In genomic region chr9:87498046-87498815, GRCh38 we compare ENCODE assay signal across 8 cellular contexts. TPM values are rescaled to one million over a fixed set of nuclear protein-coding genes. Genes with fewer than 3 reads are reported as not detected.
A peak's percentile ranks its signal among the peaks of the same experiment; 100 is the strongest.
DNase-seq lines count a peak whose midpoint lies in the region; ATAC-seq, FAIRE-seq and TF ChIP-seq lines count a peak whose summit lies in the region.

No MANE protein-coding gene starts in this region.

- intact Hi-C loops in activated B cell treated with CpG ODN at 0.5 μM for 24 hours (cut with micrococcal nuclease) = no loop called here

- peak overlapping the region; percentile 87 for H3K27ac ChIP-seq in neural cell (ENCODE audit: low read length)

- H3K4me3 ChIP-seq in AG04449 (ENCODE audit: low read depth, low read length) = peak overlapping the region; percentile 36
- peak overlapping the region; percentile 51 to 59 for H3K4me3 ChIP-seq in foreskin fibroblast (ENCODE audit: low read depth in 1 of 2, low read length in 2 of 2)
- peak overlapping the region; percentile 97 for H3K4me3 ChIP-seq in neural cell (ENCODE audit: low read length)

- CTCF ChIA-PET in AG04449 (lab: Yijun Ruan, JAX) = interaction anchor here (0.7 kb wide), 1 partner anchor 160 kb away, joined by 3 read pairs; no protein-coding TSS in a partner anchor
- CTCF ChIA-PET in activated B cell treated with CpG ODN at 0.5 μM for 24 hours (lab: Charles Lee) = no interaction called here

- H3K4me2 ChIP-seq in neural cell (ENCODE audit: low read length) = peak overlapping the region; percentile 99

- no peaks in the 10 kb centered on the region for H3K36me3 Mint-ChIP-seq in activated B cell treated with CpG ODN at 0.5 μM for 24 hours (ENCODE audit: low read depth)

- H3K27me3 ChIP-seq in neural cell (ENCODE audit: insufficient read depth, low read depth, low read length) = no peaks in the 10 kb centered on the region

- peak; percentile 29 for ATAC-seq in HG03354 (IDR thresholded peaks at IDR 0.05; ENCODE audit: poor library complexity, severe bottlenecking, unreplicated experiment)
- no peak for ATAC-seq in activated B cell treated with CpG ODN at 0.5 μM for 24 hours (ENCODE audit: low read depth)

- H3K9me3 Mint-ChIP-seq in activated B cell treated with CpG ODN at 0.5 μM for 24 hours = no peaks in the 10 kb centered on the region

- peak overlapping the region; percentile 54 for H2AFZ ChIP-seq in neural cell (ENCODE audit: low read depth, low read length)

- peaks cover 5% of the 10 kb centered on the region for H3F3A ChIP-seq in neural cell (ENCODE audit: insufficient read depth, low read length, poor library complexity, severe bottlenecking)

- no peaks in the 10 kb centered on the region for H3K9me3 ChIP-seq in neural cell (ENCODE audit: low read length)

- TF ChIP-seq POLR2A in GM12892 (IDR thresholded peaks at IDR 0.05; ENCODE audit: low read depth, low read length) = peak; percentile 17; the same call in 1 of the 2 replicates

- no peaks in the 10 kb centered on the region for H3K9me2 ChIP-seq in neural cell (ENCODE audit: insufficient read depth, low read length)

- peak overlapping the region; percentile 21 for H3K4me3 Mint-ChIP-seq in activated B cell treated with CpG ODN at 0.5 μM for 24 hours

- no peak for FAIRE-seq in GM12892 (lab: Jason Lieb, UNC)

- TF ChIP-seq EP300 in neural cell (conservative IDR thresholded peaks at IDR 0.05; ENCODE audit: poor library complexity, severe bottlenecking) = no peak

- H3K27me3 Mint-ChIP-seq in activated B cell treated with CpG ODN at 0.5 μM for 24 hours = peaks cover 36% of the 10 kb centered on the region

- TF ChIP-seq CTCF in AG04449 (IDR thresholded peaks at IDR 0.05; ENCODE audit: insufficient read depth, low read length, missing control alignments) = no peak
- TF ChIP-seq CTCF in activated B cell treated with CpG ODN at 0.5 μM for 24 hours (IDR thresholded peaks at IDR 0.05) = no peak
- peak; percentile 8 for TF ChIP-seq CTCF in foreskin fibroblast (IDR thresholded peaks at IDR 0.05; ENCODE audit: low read depth, low read length)
- peak; percentile 43 for TF ChIP-seq CTCF in neural cell (IDR thresholded peaks at IDR 0.05; ENCODE audit: poor library complexity, severe bottlenecking)

- H4K20me1 ChIP-seq in neural cell (ENCODE audit: insufficient read depth) = no peaks in the 10 kb centered on the region

- H3K4me1 Mint-ChIP-seq in activated B cell treated with CpG ODN at 0.5 μM for 24 hours = peaks cover 8% of the 10 kb centered on the region

- peak; percentile 19 for TF ChIP-seq RAD21 in neural cell (conservative IDR thresholded peaks at IDR 0.05)

- peaks cover 42% of the 10 kb centered on the region for H3K79me2 ChIP-seq in neural cell (replicated peaks; ENCODE audit: insufficient read depth, low read length)

- H3K36me3 ChIP-seq in neural cell (ENCODE audit: insufficient read depth, low read length) = no peaks in the 10 kb centered on the region

- POLR2A ChIA-PET in AG04449 (lab: Yijun Ruan, JAX) = no interaction called here
- POLR2A ChIA-PET in activated B cell treated with CpG ODN at 0.5 μM for 24 hours (lab: Charles Lee) = no interaction called here

- no peak for DNase-seq in AG04449 (ENCODE audit: low read depth, low spot score)
- peak; percentile 40 for DNase-seq in GM12892 (ENCODE audit: insufficient read length)
- DNase-seq in activated B cell treated with CpG ODN at 0.5 μM for 24 hours = no peak
- peak in 1 of 2 donors; percentile 31 for DNase-seq in foreskin fibroblast
- no peak for DNase-seq in NCI-H524 treated with DMSO at 0.1 percent for 48 hours (lab: John Stamatoyannopoulos, UW)
- no peak for DNase-seq in NK-92 treated with Interleukin-12 subunit alpha and Interleukin-12 subunit beta, amount 100 ng/mL, for 24 hours (lab: John Stamatoyannopoulos, UW)

- peak overlapping the region; percentile 95 for H3K9ac ChIP-seq in neural cell (ENCODE audit: low read length)

- H3K27ac Mint-ChIP-seq in activated B cell treated with CpG ODN at 0.5 μM for 24 hours = no peak overlapping the region

TF ChIP-seq in neural cell, 6 proteins besides CTCF, POLR2A, EP300 and RAD21:
- no peak for TF ChIP-seq MXI1 (conservative IDR thresholded peaks at IDR 0.05; ENCODE audit: poor library complexity, severe bottlenecking)
- peak; percentile 79 for TF ChIP-seq TAF1 (IDR thresholded peaks at IDR 0.05; ENCODE audit: low read depth)
- no peak for TF ChIP-seq EZH2 (IDR thresholded peaks at IDR 0.05; ENCODE audit: borderline replicate concordance, insufficient read depth, low read length, poor library complexity, severe bottlenecking)
- no peak for TF ChIP-seq SMC3 (conservative IDR thresholded peaks at IDR 0.05; ENCODE audit: poor library complexity)
- peak; percentile 70 for TF ChIP-seq REST (IDR thresholded peaks at IDR 0.05; ENCODE audit: borderline replicate concordance)
- TF ChIP-seq POLR2AphosphoS5 (IDR thresholded peaks at IDR 0.05) = peak; percentile 59

RNA-seq across cellular contexts. Expression of gene DAPK1, which starts 0.6 kb away (rescaled TPM):
- 26.7 TPM for polyA plus RNA-seq in GM12892 (2012; ENCODE audit: missing spikeins)
- 1.0 and 1.5 TPM in 2 replicates for total RNA-seq in activated B cell treated with CpG ODN at 0.5 μM for 24 hours
- polyA plus RNA-seq in neural cell = 45.0 and 57.3 TPM in 2 replicates
- polyA minus RNA-seq in neural cell = 90.8 and 92.6 TPM in 2 replicates

Comparison
In these comparisons a context has a peak if more than half of its experiments do, and no peak if none do; other contexts are left out.
1. H3K4me3 ChIP-seq: peak in every context shown above with its lines; median percentile 97 in neural cell; 55 in foreskin fibroblast; 36 in AG04449.
2. CTCF ChIP-seq: peak in foreskin fibroblast (single experiment) and neural cell (single experiment); none in AG04449 (single experiment) and activated B cell treated with CpG ODN at 0.5 μM for 24 hours (single experiment).